In the genomic region with DNA sequence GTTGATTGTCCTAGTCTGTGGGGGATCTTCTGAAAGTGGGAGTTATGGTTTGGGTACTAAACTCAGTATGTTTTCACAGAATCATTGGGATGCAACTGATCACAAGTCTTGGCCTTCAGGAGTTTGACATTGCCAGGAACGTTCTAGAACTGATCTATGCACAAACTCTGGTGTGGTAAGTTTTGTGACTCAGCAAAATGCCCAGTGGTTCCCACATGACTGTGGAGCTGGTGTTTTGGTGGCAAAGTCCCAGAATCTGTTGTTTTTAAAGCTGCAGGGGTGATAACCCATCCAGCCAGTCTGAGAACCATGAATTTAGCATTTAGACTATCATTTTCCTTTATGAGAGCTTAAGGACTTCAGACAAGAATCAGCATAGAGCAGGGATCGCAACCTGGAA, we compare ENCODE assay signal across 12 cellular contexts. TPM values are rescaled to one million over a fixed set of nuclear protein-coding genes. Genes with fewer than 3 reads are reported as not detected.
DNase-seq lines count a peak whose midpoint lies in the region; ATAC-seq and TF ChIP-seq lines count a peak whose summit lies in the region.
"Had no signal": no experiment of that assay in that cellular context is flagged by ENCODE, and none has a peak within 500 bp of the region (broad histone marks: within the 10 kb centered on the region; RNA-seq: fewer than 3 reads in every experiment).

No MANE protein-coding gene starts in this region.

- no peaks in the 10 kb centered on the region for H3K9me2 ChIP-seq in HCT116 (ENCODE audit: insufficient read depth)

- no peaks in the 10 kb centered on the region for H3K27me3 Mint-ChIP-seq in Caco-2 (ENCODE audit: insufficient read depth, unreplicated experiment)

- H3K9me3 Mint-ChIP-seq in Caco-2 (ENCODE audit: unreplicated experiment) = no peaks in the 10 kb centered on the region

- no peak overlapping the region for H3K27ac ChIP-seq in HCT116 (ENCODE audit: low read depth, low read length)
- H3K27ac ChIP-seq: BLaER1 treated with 17β-estradiol and CSF1 and Interleukin-3, amounts not matched to agents 10 nM and 100 nM; KMS-11 had no signal

- TF ChIP-seq POLR2A in HCT116 (IDR thresholded peaks at IDR 0.05; ENCODE audit: borderline replicate concordance, extremely low read depth, insufficient read depth, insufficient read length) = no peak

- intact Hi-C loops in HCT116 (cut with micrococcal nuclease) (no loop called here), Caco-2 (cut with micrococcal nuclease; ENCODE audit: unreplicated experiment) (no loop called here)

- H3K79me2 ChIP-seq in HCT116 (ENCODE audit: insufficient read depth, low read length) = no peaks in the 10 kb centered on the region

- no peak overlapping the region for H2AFZ ChIP-seq in HCT116 (ENCODE audit: low read depth, low read length, poor library complexity, severe bottlenecking)

- DNase-seq in HCT116 (ENCODE audit: low read depth, low spot score) = no peak
- peak; percentile 57 for DNase-seq in RPMI7951 (ENCODE audit: low read depth)
- peak; percentile 13 for DNase-seq in fibroblast of pulmonary artery (ENCODE audit: low read depth)
- peak; percentile 5 for DNase-seq in stromal cell of bone marrow (ENCODE audit: low read depth)
- DNase-seq in Caco-2 = no peak
- DNase-seq in NCI-H2081 treated with DMSO at 0.1 percent for 48 hours (lab: John Stamatoyannopoulos, UW) = no peak
- DNase-seq: NCI-H1417, NCI-H1930, NCI-H510A treated with DMSO at 0.1 percent for 48 hours had no signal

- no peak overlapping the region for H3K27ac Mint-ChIP-seq in Caco-2 (ENCODE audit: unreplicated experiment)

- TF ChIP-seq RAD21 in HCT116 (IDR thresholded peaks at IDR 0.05; ENCODE audit: low read depth) = no peak

- BruUV-seq in HCT116 (replicated peaks; lab: Mats Ljungman, UMichigan) = no TSS peak
- no TSS peak for BruUV-seq in Caco-2 (replicated peaks; lab: Mats Ljungman, UMichigan)

- no peak overlapping the region for H3K4me3 Mint-ChIP-seq in Caco-2 (ENCODE audit: unreplicated experiment)

- H3K4me1 ChIP-seq in HCT116 (ENCODE audit: control insufficient read depth in 1 of 2, insufficient read depth in 2 of 2, low read length in 2 of 2) = peaks cover 22 to 36% of the 10 kb centered on the region in 2 experiments
- H3K4me1 ChIP-seq in Caco-2 = no peaks in the 10 kb centered on the region
- H3K4me1 ChIP-seq: BLaER1 treated with 17β-estradiol and CSF1 and Interleukin-3, amounts not matched to agents 10 nM and 100 nM had no signal

- H3K4me3 ChIP-seq in HCT116 (replicated peaks in 1 of 2; ENCODE audit: low read depth in 1 of 2, low read length in 2 of 2) (no peak overlapping the region), fibroblast of pulmonary artery (replicated peaks; ENCODE audit: low read depth, low read length) (no peak overlapping the region), Caco-2 (ENCODE audit: low read depth, low read length) (no peak overlapping the region)
- H3K4me3 ChIP-seq: BLaER1 treated with 17β-estradiol and CSF1 and Interleukin-3, amounts not matched to agents 10 nM and 100 nM had no signal

- H3K36me3 ChIP-seq in HCT116 (ENCODE audit: control insufficient read depth in 1 of 2, insufficient read depth in 2 of 2, low read length in 2 of 2) (peaks cover 0 to 13% of the 10 kb centered on the region in 2 experiments; a peak in 1 of 4 replicates), Caco-2 (ENCODE audit: control insufficient read depth, insufficient read depth, low read length) (no peaks in the 10 kb centered on the region)
- H3K36me3 ChIP-seq: BLaER1 treated with 17β-estradiol and CSF1 and Interleukin-3, amounts not matched to agents 10 nM and 100 nM had no signal

- TF ChIP-seq CTCF in HCT116 (IDR thresholded peaks at IDR 0.05 in 2 of 3, conservative IDR thresholded peaks at IDR 0.05 in 1 of 3; ENCODE audit: borderline replicate concordance in 1 of 3, insufficient read depth in 1 of 3, low read depth in 2 of 3, low read length in 2 of 3) (no peak), fibroblast of pulmonary artery (IDR thresholded peaks at IDR 0.05; ENCODE audit: low read length, missing control alignments) (no peak), Caco-2 (IDR thresholded peaks at IDR 0.05; ENCODE audit: insufficient read depth in 1 of 2, low read depth in 1 of 2, low read length in 1 of 2, severe bottlenecking in 1 of 2, unreplicated experiment in 1 of 2) (no peak)

- ATAC-seq in HCT116 (no peak), GM19328 (IDR thresholded peaks at IDR 0.05; ENCODE audit: unreplicated experiment) (no peak)

- POLR2A ChIA-PET in HCT116 (lab: Charles Lee) = interaction anchor here (0.6 kb wide), 1 partner anchor 20 kb away, joined by 3 read pairs; no protein-coding TSS in a partner anchor
- POLR2A ChIA-PET in Caco-2 (lab: Charles Lee) = no interaction called here

- no peaks in the 10 kb centered on the region for H3K4me1 Mint-ChIP-seq in Caco-2 (ENCODE audit: low read depth, unreplicated experiment)

- no peaks in the 10 kb centered on the region for H4K20me1 ChIP-seq in HCT116 (ENCODE audit: insufficient read depth)
- H4K20me1 ChIP-seq: BLaER1 treated with 17β-estradiol and CSF1 and Interleukin-3, amounts not matched to agents 10 nM and 100 nM had no signal

- CTCF ChIA-PET in HCT116 (lab: Charles Lee) (no interaction called here), Caco-2 (lab: Charles Lee) (no interaction called here)

- H3K4me2 ChIP-seq in HCT116 (ENCODE audit: low read length) = peak overlapping the region; percentile 65
- H3K4me2 ChIP-seq: BLaER1 treated with 17β-estradiol and CSF1 and Interleukin-3, amounts not matched to agents 10 nM and 100 nM; KMS-11 had no signal

- H3K36me3 Mint-ChIP-seq in Caco-2 (ENCODE audit: insufficient read depth, unreplicated experiment) = no peaks in the 10 kb centered on the region

- no peak overlapping the region for H3K9ac ChIP-seq in HCT116 (ENCODE audit: low read length)
- H3K9ac ChIP-seq: BLaER1 treated with 17β-estradiol and CSF1 and Interleukin-3, amounts not matched to agents 10 nM and 100 nM; KMS-11 had no signal

- no peaks in the 10 kb centered on the region for H3K9me3 ChIP-seq in HCT116 (ENCODE audit: control insufficient read depth in 1 of 2, insufficient read depth in 1 of 2, low read depth in 1 of 2, low read length in 2 of 2)
- H3K9me3 ChIP-seq in Caco-2 = no peaks in the 10 kb centered on the region
- H3K9me3 ChIP-seq: BLaER1 treated with 17β-estradiol and CSF1 and Interleukin-3, amounts not matched to agents 10 nM and 100 nM had no signal

- RAD21 ChIA-PET in HCT116 (lab: Charles Lee; ENCODE audit: low non-redundant PET in 1 of 2, low total read pairs in 2 of 2, uncharacterized antibody in 2 of 2, unreplicated experiment in 2 of 2) = no interaction called here

- H3K27me3 ChIP-seq in HCT116 (ENCODE audit: insufficient read depth, low read length) (no peaks in the 10 kb centered on the region), Caco-2 (replicated peaks; ENCODE audit: control insufficient read depth, insufficient read depth, low read length) (no peaks in the 10 kb centered on the region)
- H3K27me3 ChIP-seq: BLaER1 treated with 17β-estradiol and CSF1 and Interleukin-3, amounts not matched to agents 10 nM and 100 nM had no signal

TF ChIP-seq in HCT116, 20 proteins besides CTCF, POLR2A, EP300 and RAD21:
- TF ChIP-seq ZNF274 (IDR thresholded peaks at IDR 0.05; ENCODE audit: low read depth, low read length) (no peak), MAX (IDR thresholded peaks at IDR 0.05) (no peak), FOSL1 (IDR thresholded peaks at IDR 0.05; ENCODE audit: low read depth) (no peak), ZFX (IDR thresholded peaks at IDR 0.05) (no peak), POLR2AphosphoS5 (IDR thresholded peaks at IDR 0.05; ENCODE audit: low read depth, low read length) (no peak), ATF3 (IDR thresholded peaks at IDR 0.05) (no peak), EZH2phosphoT487 (IDR thresholded peaks at IDR 0.05; ENCODE audit: borderline replicate concordance) (no peak)

RNA-seq across cellular contexts. Expression of gene GDE1, which starts 40.6 kb away (rescaled TPM):
- 47.1 TPM for total RNA-seq in HCT116 (2021; ENCODE audit: unreplicated experiment)
- polyA plus RNA-seq in HCT116 (2012) = 28.8 and 37.9 TPM in 2 replicates
- 62.0 and 68.1 TPM in 2 replicates for total RNA-seq in RPMI7951 (2014; rRNA removed; shearing (Covaris generic))
- 48.2 and 48.7 TPM in 2 replicates for total RNA-seq in Caco-2 (2022)

RNA-seq across cellular contexts. Expression of gene CCP110, which starts 42.5 kb away (rescaled TPM):
- total RNA-seq in HCT116 (2021; ENCODE audit: unreplicated experiment) (21.4 TPM), Caco-2 (2022) (7.5 and 9.4 TPM in 2 replicates)
- polyA plus RNA-seq in HCT116 (2012) = 5.1 and 7.4 TPM in 2 replicates
- total RNA-seq in RPMI7951 (2014; rRNA removed; shearing (Covaris generic)) = 13.5 and 15.4 TPM in 2 replicates

Comparison
In these comparisons a context has a peak if more than half of its experiments do, and no peak if none do; other contexts are left out.
1. DNase-seq: peak in RPMI7951 (single experiment), fibroblast of pulmonary artery (single experiment) and stromal cell of bone marrow (single experiment); none in HCT116 (single experiment), Caco-2 (0 of 2) and NCI-H2081 treated with DMSO at 0.1 percent for 48 hours (single experiment).